1 cellular context compared by ENCODE assay signal in genomic region chr15:92655178-92655995, GRCh38.
TF ChIP-seq lines count a peak whose summit lies in the region.

TSS of gene FAM174B (minus strand) at chr15:92655775.

TF ChIP-seq in HEK293, 187 proteins besides CTCF, POLR2A, EP300 and RAD21 (continued from another document):
- TF ChIP-seq ZBTB6 (tag by site-specific recombination; IDR thresholded peaks at IDR 0.05) (0 out of 2 replicates have a peak, but pooled peaks have one; percentile 13), ZBTB21 (tag by site-specific recombination; IDR thresholded peaks at IDR 0.05) (no peak), ZNF580 (tag by site-specific recombination; IDR thresholded peaks at IDR 0.05) (no peak), ZBTB11 (tag by site-specific recombination; conservative IDR thresholded peaks at IDR 0.05; ENCODE audit: low read depth) (peak; percentile 50), ZNF600 (tag by site-specific recombination; IDR thresholded peaks at IDR 0.05) (peak; percentile 72; the same call in 1 of the 2 replicates), ZNF596 (tag by site-specific recombination; IDR thresholded peaks at IDR 0.05) (peak; percentile 52; the same call in 1 of the 2 replicates), ZNF518A (tag by site-specific recombination; conservative IDR thresholded peaks at IDR 0.05; ENCODE audit: low read depth) (no peak), ZFHX2 (tag by site-specific recombination; conservative IDR thresholded peaks at IDR 0.05) (peak; percentile 65), ZNF660 (tag by site-specific recombination; IDR thresholded peaks at IDR 0.05) (0 out of 2 replicates have a peak, but pooled peaks have one; percentile 41), ZNF23 (tag by site-specific recombination; IDR thresholded peaks at IDR 0.05; ENCODE audit: borderline replicate concordance) (no peak), SP2 (tag by site-specific recombination; IDR thresholded peaks at IDR 0.05) (0 out of 2 replicates have a peak, but pooled peaks have one; percentile 5), ZNF350 (tag by site-specific recombination; IDR thresholded peaks at IDR 0.05) (no peak), ZNF214 (tag by site-specific recombination; IDR thresholded peaks at IDR 0.05; ENCODE audit: borderline replicate concordance) (no peak), ZBTB20 (tag by site-specific recombination; IDR thresholded peaks at IDR 0.05) (peak; percentile 96), KLF7 (tag by site-specific recombination; IDR thresholded peaks at IDR 0.05; ENCODE audit: borderline replicate concordance) (no peak), ZSCAN5A (tag by site-specific recombination; IDR thresholded peaks at IDR 0.05) (0 out of 2 replicates have a peak, but pooled peaks have one; percentile 21), EGR2 (tag by site-specific recombination; IDR thresholded peaks at IDR 0.05; ENCODE audit: low read depth) (peak; percentile 62; the same call in 1 of the 2 replicates), ZNF549 (tag by site-specific recombination; IDR thresholded peaks at IDR 0.05) (peak; percentile 64), ZBTB44 (tag by site-specific recombination; IDR thresholded peaks at IDR 0.05) (peak; percentile 63; the same call in 1 of the 2 replicates)
